Comparison of ENCODE assay signal across 7 cellular contexts in the genomic region with DNA sequence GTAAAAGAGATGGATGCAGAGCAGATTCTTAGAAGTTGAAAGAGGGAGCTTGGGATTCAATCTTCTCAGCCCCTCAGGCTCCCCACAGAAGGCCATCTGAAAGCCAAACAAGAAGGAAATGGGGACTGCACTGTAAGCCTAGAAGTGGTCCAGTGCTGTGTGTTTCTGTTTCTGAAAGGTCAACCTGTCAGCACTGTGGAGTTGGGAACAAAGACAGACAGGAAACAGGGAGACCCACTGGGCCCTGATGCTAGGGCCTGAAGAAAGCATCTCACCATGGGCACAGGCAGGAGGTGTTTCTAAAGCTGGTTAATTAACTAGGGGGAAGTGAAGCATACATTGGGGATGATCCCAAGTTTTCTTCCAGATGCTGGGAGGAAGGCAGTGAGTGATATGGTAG.
DNase-seq lines count a peak whose midpoint lies in the region; ATAC-seq and TF ChIP-seq lines count a peak whose summit lies in the region.
"Not testable (repeated sequence)": the region's sequence is repeated elsewhere in the genome, so short reads cannot be mapped to it uniquely, and the experiment has no call there.

No MANE protein-coding gene starts in this region.

- not testable (repeated sequence) for H3K9me3 Mint-ChIP-seq in osteocyte (ENCODE audit: unreplicated experiment)

- H3K9me3 ChIP-seq in GM23248 (ENCODE audit: low read depth); ascending aorta; muscle layer of colon (ENCODE audit: low read length); thoracic aorta: not testable (repeated sequence)

- not testable (repeated sequence) for H3K4me3 ChIP-seq in GM23248; NB4 (ENCODE audit: low read depth, low read length); ascending aorta; muscle layer of colon (ENCODE audit: low read depth in 1 of 2, low read length in 2 of 2); thoracic aorta

- peaks cover 26% of the 10 kb centered on the region for H3K4me1 Mint-ChIP-seq in osteocyte (ENCODE audit: unreplicated experiment)

- H3K4me2 ChIP-seq in GM23248 (ENCODE audit: unreplicated experiment): peak overlapping the region; percentile 65

- H3K27ac Mint-ChIP-seq in osteocyte (ENCODE audit: unreplicated experiment): peak overlapping the region; percentile 85

- TF ChIP-seq CTCF in NB4 (IDR thresholded peaks at IDR 0.05; ENCODE audit: low read depth, low read length); ascending aorta (IDR thresholded peaks at IDR 0.05); osteocyte (IDR thresholded peaks at IDR 0.05); thoracic aorta (IDR thresholded peaks at IDR 0.05): not testable (repeated sequence)

- peaks cover 31% of the 10 kb centered on the region for H3F3A ChIP-seq in GM23248 (ENCODE audit: insufficient read depth)

- intact Hi-C loops in ascending aorta (cut with DNase I): loop anchor here (2.0 kb wide), 1 partner anchor 61 kb away; no protein-coding TSS in a partner anchor
- intact Hi-C loops in Right ventricle myocardium superior (cut with DNase I): not testable (repeated sequence)

- H3K27me3 Mint-ChIP-seq in osteocyte (ENCODE audit: unreplicated experiment): not testable (repeated sequence)

- H3K9ac ChIP-seq in GM23248; muscle layer of colon (ENCODE audit: low read length): not testable (repeated sequence)

- not testable (repeated sequence) for H3K4me3 Mint-ChIP-seq in osteocyte (ENCODE audit: unreplicated experiment)

- not testable (repeated sequence) for H3K79me2 ChIP-seq in GM23248 (ENCODE audit: insufficient read depth)

- not testable (repeated sequence) for TF ChIP-seq POLR2A in NB4 (IDR thresholded peaks at IDR 0.05; ENCODE audit: extremely low read depth, insufficient read length)

- H4K20me1 ChIP-seq in GM23248 (ENCODE audit: insufficient read depth): not testable (repeated sequence)

- H3K9me2 ChIP-seq in GM23248 (ENCODE audit: insufficient read depth): not testable (repeated sequence)

- not testable (repeated sequence) for H3K36me3 ChIP-seq in GM23248 (ENCODE audit: low read depth); ascending aorta; muscle layer of colon (ENCODE audit: insufficient read depth, low read length); thoracic aorta

- DNase-seq in GM23248; ascending aorta (ENCODE audit: low spot score in 2 of 2); Right ventricle myocardium superior; osteocyte (ENCODE audit: extremely low spot score, unreplicated experiment); thoracic aorta (ENCODE audit: low spot score): not testable (repeated sequence)
- DNase-seq in NB4 (ENCODE audit: low read depth): peak; percentile 33

- not testable (repeated sequence) for H3K36me3 Mint-ChIP-seq in osteocyte (ENCODE audit: unreplicated experiment)

- H3K27me3 ChIP-seq in GM23248 (replicated peaks; ENCODE audit: insufficient read depth); ascending aorta; muscle layer of colon (ENCODE audit: control insufficient read depth in 1 of 2, insufficient read depth in 2 of 2, low read length in 2 of 2); thoracic aorta (replicated peaks; ENCODE audit: insufficient read depth): not testable (repeated sequence)

- peak; percentile 61 for ATAC-seq in Right ventricle myocardium superior (ENCODE audit: poor library complexity)
- not testable (repeated sequence) for ATAC-seq in thoracic aorta (ENCODE audit: insufficient number of reproducible peaks, low FRiP score, low read depth)

- in situ Hi-C loops in GM23248 (cut with MboI): not testable (repeated sequence)

- H3K4me1 ChIP-seq in GM23248 (ENCODE audit: insufficient read depth) (peaks cover 37% of the 10 kb centered on the region), ascending aorta (peaks cover 0 to 29% of the 10 kb centered on the region in 2 donors), muscle layer of colon (ENCODE audit: insufficient read depth, low read length) (peaks cover 41% of the 10 kb centered on the region), thoracic aorta (ENCODE audit: control insufficient read depth in 1 of 2, low read depth in 2 of 2) (peaks cover 15 to 70% of the 10 kb centered on the region in 2 donors)

- 0 out of 2 replicates have a peak overlapping the region, but pooled peaks have one; percentile 23 for H2AFZ ChIP-seq in GM23248

- not testable (repeated sequence) for H3K27ac ChIP-seq in GM23248
- H3K27ac ChIP-seq in ascending aorta (peak overlapping the region; percentile 81 to 84), muscle layer of colon (ENCODE audit: low read depth, low read length) (peak overlapping the region; percentile 6), thoracic aorta (peak overlapping the region; percentile 79 to 90)
